In the genomic region with DNA sequence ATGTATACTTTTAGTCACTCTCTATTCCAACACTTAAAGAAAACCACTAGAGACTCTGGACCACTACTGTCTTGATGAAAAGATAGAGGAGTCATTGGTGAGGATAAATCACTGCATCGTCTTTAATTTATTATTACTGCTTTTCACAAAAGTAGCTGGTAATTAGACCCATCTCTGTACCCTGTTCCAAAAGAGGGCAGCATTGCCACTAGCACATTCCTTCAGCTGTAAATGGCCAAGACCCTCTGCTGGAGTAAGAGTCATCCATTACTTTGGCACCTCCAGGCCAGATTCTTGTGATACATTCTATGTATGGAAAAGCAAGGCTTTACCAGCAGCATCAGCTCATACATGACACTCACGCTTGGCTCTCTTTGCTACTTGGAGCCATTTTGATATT, we compare ENCODE assay signal across 29 cellular contexts. TPM values are rescaled to one million over a fixed set of nuclear protein-coding genes. Genes with fewer than 3 reads are reported as not detected.
DNase-seq lines count a peak whose midpoint lies in the region; ATAC-seq and TF ChIP-seq lines count a peak whose summit lies in the region.
"Had no signal": no experiment of that assay in that cellular context is flagged by ENCODE, and none has a peak within 500 bp of the region (broad histone marks: within the 10 kb centered on the region; RNA-seq: fewer than 3 reads in every experiment).

No MANE protein-coding gene starts in this region.

- H3K9me3 ChIP-seq in OCI-LY7 (ENCODE audit: low read length) (no peaks in the 10 kb centered on the region), neural progenitor cell (ENCODE audit: low read depth) (no peaks in the 10 kb centered on the region)
- H3K9me3 ChIP-seq: left ventricle myocardium inferior, tibial nerve had no signal

- no peaks in the 10 kb centered on the region for H3K79me2 ChIP-seq in OCI-LY7 (ENCODE audit: insufficient read depth, low read depth, low read length)
- H3K79me2 ChIP-seq in neural progenitor cell (ENCODE audit: low read depth): no peaks in the 10 kb centered on the region
- no peaks in the 10 kb centered on the region for H3K79me2 ChIP-seq in mesendoderm (ENCODE audit: control insufficient read depth, insufficient read depth, low read length)

- CTCF ChIA-PET in OCI-LY7 (lab: Charles Lee; ENCODE audit: unreplicated experiment): no interaction called here
- CTCF ChIA-PET in activated CD4-positive, alpha-beta T cell treated with anti-CD3 and anti-CD28 coated beads, Interleukin-2, amount 10 ng/mL, durations not matched to agents 7 days and 5 days (lab: Charles Lee): no interaction called here

- H3K27ac ChIP-seq in OCI-LY7 (ENCODE audit: low read depth, low read length, poor library complexity, severe bottlenecking) (no peak overlapping the region), cingulate gyrus (ENCODE audit: low read depth, low read length) (peak overlapping the region; percentile 41), neural progenitor cell (no peak overlapping the region), mesendoderm (ENCODE audit: low read depth, low read length) (no peak overlapping the region)
- H3K27ac ChIP-seq: 22Rv1, left ventricle myocardium inferior, VCaP had no signal

- H3K27me3 Mint-ChIP-seq in neural progenitor cell (ENCODE audit: insufficient read depth, low read depth): no peaks in the 10 kb centered on the region
- H3K27me3 Mint-ChIP-seq in activated CD4-positive, alpha-beta T cell treated with anti-CD3 and anti-CD28 coated beads, Interleukin-2, amount 10 ng/mL, durations not matched to agents 7 days and 5 days: peaks cover 8% of the 10 kb centered on the region

- TF ChIP-seq CTCF in OCI-LY7 (conservative IDR thresholded peaks at IDR 0.05; ENCODE audit: low read length) (no peak), neural progenitor cell (IDR thresholded peaks at IDR 0.05) (peak; percentile 23)

- H3K79me1 ChIP-seq in mesendoderm (ENCODE audit: low read length): no peaks in the 10 kb centered on the region

- H3K9me3 Mint-ChIP-seq in neural progenitor cell: peaks cover 6% of the 10 kb centered on the region
- H3K9me3 Mint-ChIP-seq in activated CD4-positive, alpha-beta T cell treated with anti-CD3 and anti-CD28 coated beads, Interleukin-2, amount 10 ng/mL, durations not matched to agents 7 days and 5 days: no peaks in the 10 kb centered on the region

- no peak overlapping the region for H2BK120ac ChIP-seq in mesendoderm (ENCODE audit: low read depth, low read length)

- H3K23ac ChIP-seq in mesendoderm (ENCODE audit: low read length): no peak overlapping the region

- H4K5ac ChIP-seq in mesendoderm (ENCODE audit: low read length): no peak overlapping the region

- no peak overlapping the region for H3K4ac ChIP-seq in mesendoderm (ENCODE audit: low read depth, low read length)

- POLR2A ChIA-PET in OCI-LY7 (lab: Charles Lee): interaction anchor here (0.6 kb wide), 1 partner anchor 79 kb away, joined by 3 read pairs; no protein-coding TSS in a partner anchor
- POLR2A ChIA-PET in activated CD4-positive, alpha-beta T cell treated with anti-CD3 and anti-CD28 coated beads, Interleukin-2, amount 10 ng/mL, durations not matched to agents 7 days and 5 days (lab: Charles Lee): no interaction called here

- H3F3A ChIP-seq in neural progenitor cell (ENCODE audit: low read depth): no peaks in the 10 kb centered on the region

- no CpG with 5 or more reads among the region's 2 CpGs for WGBS in mesendoderm (ENCODE audit: extremely low coverage, insufficient coverage, low lambda C conversion rate)

- no peak overlapping the region for H2BK5ac ChIP-seq in mesendoderm (ENCODE audit: low read length)

- intact Hi-C loops in OCI-LY7 (cut with micrococcal nuclease; ENCODE audit: unreplicated experiment): no loop called here

- H3K9ac ChIP-seq in neural progenitor cell (no peak overlapping the region), mesendoderm (ENCODE audit: low read length) (no peak overlapping the region)

- no peaks in the 10 kb centered on the region for H3K9me2 ChIP-seq in OCI-LY7 (ENCODE audit: insufficient read depth, low read length)

- no TSS peak for BruUV-seq in OCI-LY7 (replicated peaks; lab: Mats Ljungman, UMichigan)

- no peaks in the 10 kb centered on the region for H3K4me1 ChIP-seq in OCI-LY7 (ENCODE audit: insufficient read depth, low read length, poor library complexity, severe bottlenecking)
- H3K4me1 ChIP-seq in neural progenitor cell: peaks cover 8% of the 10 kb centered on the region
- H3K4me1 ChIP-seq in mesendoderm (ENCODE audit: control insufficient read depth, low read depth, low read length): no peaks in the 10 kb centered on the region
- H3K4me1 ChIP-seq: left ventricle myocardium inferior had no signal

- H2BK15ac ChIP-seq in mesendoderm (replicated peaks; ENCODE audit: low read depth): no peak overlapping the region

- peak; percentile 15 for DNase-seq in DMS 273 (lab: John Stamatoyannopoulos, UW; ENCODE audit: unreplicated experiment)
- DNase-seq in DMS 273 treated with DMSO at 0.1 percent for 48 hours (lab: John Stamatoyannopoulos, UW): no peak
- peak; percentile 5 for DNase-seq in OCI-LY7 (ENCODE audit: low spot score)
- DNase-seq in neural progenitor cell (ENCODE audit: low spot score): no peak
- DNase-seq in mesendoderm: no peak
- DNase-seq in activated CD4-positive, alpha-beta T cell treated with anti-CD3 and anti-CD28 coated beads, Interleukin-2, amount 10 ng/mL, durations not matched to agents 7 days and 5 days: no peak
- DNase-seq: activated CD4-positive, alpha-beta T cell treated with anti-CD3 and anti-CD28 coated beads, Interleukin-2, amount 50 U/mL, for 1 hour; activated CD8-positive, alpha-beta memory T cell treated with anti-CD3 and anti-CD28 coated beads, Interleukin-2, amount 50 U/mL, for 4 hours; CD4-positive, alpha-beta memory T cell; cerebellar nuclear complex; DMS153; dorsolateral prefrontal cortex; HCEC 1CT; islet precursor cell; left ventricle myocardium inferior; MM.1S; NCI-H1417 treated with DMSO at 0.1 percent for 48 hours; NCI-H2081 treated with DMSO at 0.1 percent for 48 hours; NCI-H345; NCI-H774; Right ventricle myocardium superior had no signal

- no peak overlapping the region for H4K8ac ChIP-seq in mesendoderm (ENCODE audit: low read depth, low read length)

- H2AFZ ChIP-seq in OCI-LY7 (ENCODE audit: low read length) (no peak overlapping the region), neural progenitor cell (replicated peaks) (no peak overlapping the region)

- ATAC-seq in GM18858 (IDR thresholded peaks at IDR 0.05; ENCODE audit: unreplicated experiment): no peak
- ATAC-seq: activated naive CD4-positive, alpha-beta T cell treated with anti-CD3 and anti-CD28 coated beads, Interleukin-2, amount 50 U/mL, for 72 hours had no signal

- no peak overlapping the region for H3K4me2 ChIP-seq in OCI-LY7 (ENCODE audit: low read length)
- no peak overlapping the region for H3K4me2 ChIP-seq in neural progenitor cell
- no peak overlapping the region for H3K4me2 ChIP-seq in mesendoderm (ENCODE audit: low read length)

- no peak overlapping the region for H2AK5ac ChIP-seq in mesendoderm (ENCODE audit: low read length)

- H3K27me3 ChIP-seq in neural progenitor cell: no peaks in the 10 kb centered on the region
- no peaks in the 10 kb centered on the region for H3K27me3 ChIP-seq in mesendoderm (ENCODE audit: insufficient read depth, low read length, poor library complexity)
- H3K27me3 ChIP-seq: tibial nerve had no signal

- H3K4me3 Mint-ChIP-seq in neural progenitor cell: no peak overlapping the region
- no peak overlapping the region for H3K4me3 Mint-ChIP-seq in activated CD4-positive, alpha-beta T cell treated with anti-CD3 and anti-CD28 coated beads, Interleukin-2, amount 10 ng/mL, durations not matched to agents 7 days and 5 days
- H3K4me3 Mint-ChIP-seq: T-helper 2 cell treated with Interferon-gamma antibody and Interleukin-4, amounts not matched to agents 5 μg/mL and 100 μg/mL, for 36 hours had no signal

- H3K36me3 ChIP-seq in OCI-LY7 (ENCODE audit: insufficient read depth, low read length) (no peaks in the 10 kb centered on the region), neural progenitor cell (no peaks in the 10 kb centered on the region), mesendoderm (ENCODE audit: control insufficient read depth, insufficient read depth, low read length) (no peaks in the 10 kb centered on the region)
- H3K36me3 ChIP-seq: left ventricle myocardium inferior, tibial nerve had no signal

- H3K27ac Mint-ChIP-seq in neural progenitor cell: no peak overlapping the region
- H3K27ac Mint-ChIP-seq in activated CD4-positive, alpha-beta T cell treated with anti-CD3 and anti-CD28 coated beads, Interleukin-2, amount 10 ng/mL, durations not matched to agents 7 days and 5 days: no peak overlapping the region
- H3K27ac Mint-ChIP-seq: T-helper 2 cell treated with Interferon-gamma antibody and Interleukin-4, amounts not matched to agents 5 μg/mL and 100 μg/mL, for 36 hours had no signal

- H3K56ac ChIP-seq in mesendoderm (ENCODE audit: low read length): no peak overlapping the region

- H3K4me1 Mint-ChIP-seq in neural progenitor cell: peaks cover 13% of the 10 kb centered on the region
- peaks cover 10% of the 10 kb centered on the region for H3K4me1 Mint-ChIP-seq in activated CD4-positive, alpha-beta T cell treated with anti-CD3 and anti-CD28 coated beads, Interleukin-2, amount 10 ng/mL, durations not matched to agents 7 days and 5 days

- no peak overlapping the region for H3K18ac ChIP-seq in mesendoderm (ENCODE audit: low read length)

- H3K4me3 ChIP-seq in OCI-LY7 (ENCODE audit: low read depth, low read length, poor library complexity, severe bottlenecking): no peak overlapping the region
- no peak overlapping the region for H3K4me3 ChIP-seq in neural progenitor cell
- no peak overlapping the region for H3K4me3 ChIP-seq in mesendoderm (ENCODE audit: low read length)
- H3K4me3 ChIP-seq: left ventricle myocardium inferior, skin epidermis, tibial nerve had no signal

- H4K20me1 ChIP-seq in OCI-LY7 (ENCODE audit: insufficient read depth, low read length) (no peaks in the 10 kb centered on the region), neural progenitor cell (ENCODE audit: low read depth) (no peaks in the 10 kb centered on the region)

- H3K36me3 Mint-ChIP-seq in neural progenitor cell: no peaks in the 10 kb centered on the region
- no peaks in the 10 kb centered on the region for H3K36me3 Mint-ChIP-seq in activated CD4-positive, alpha-beta T cell treated with anti-CD3 and anti-CD28 coated beads, Interleukin-2, amount 10 ng/mL, durations not matched to agents 7 days and 5 days (ENCODE audit: low read depth)
- H3K36me3 Mint-ChIP-seq: activated naive CD4-positive, alpha-beta T cell treated with anti-CD3 and anti-CD28 coated beads, Interleukin-2, amount 50 U/mL, for 72 hours; CD4-positive, alpha-beta memory T cell had no signal

RNA-seq across cellular contexts. Expression of a gene that starts 49.5 kb away (rescaled TPM):
- total RNA-seq in OCI-LY7 (2014; rRNA removed; shearing (Covaris generic)): 10.4 and 12.0 TPM in 2 replicates
- 27.0 and 28.8 TPM in 2 replicates for total RNA-seq in OCI-LY7 (2022)
- total RNA-seq in neural progenitor cell (ENCODE audit: low replicate concordance): 24.3 and 28.6 TPM in 2 replicates
- polyA plus RNA-seq in mesendoderm (2013, experiment 1 of 2): 74.9 TPM
- polyA plus RNA-seq in mesendoderm (2013, experiment 2 of 2): 72.8 TPM
- 10 to 100 TPM; 42.1 to 47.0 TPM for total RNA-seq in activated CD4-positive, alpha-beta T cell treated with anti-CD3 and anti-CD28 coated beads, Interleukin-2, amount 10 ng/mL, durations not matched to agents 7 days and 5 days

Comparison
In these comparisons a context has a peak if more than half of its experiments do, and no peak if none do; other contexts are left out.
1. DNase-seq: peak in DMS 273 (single experiment) and OCI-LY7 (single experiment); none in DMS 273 treated with DMSO at 0.1 percent for 48 hours (single experiment), neural progenitor cell (single experiment), mesendoderm (single experiment) and activated CD4-positive, alpha-beta T cell treated with anti-CD3 and anti-CD28 coated beads, Interleukin-2, amount 10 ng/mL, durations not matched to agents 7 days and 5 days (single experiment).